ENCODE assay signal across 10 cellular contexts in genomic region chr20:37383229-37383989, GRCh38. TPM values are rescaled to one million over a fixed set of nuclear protein-coding genes. Genes with fewer than 3 reads are reported as not detected.
A peak's percentile ranks its signal among the peaks of the same experiment; 100 is the strongest.
DNase-seq lines count a peak whose midpoint lies in the region; ATAC-seq and TF ChIP-seq lines count a peak whose summit lies in the region.
"Had no signal": no experiment of that assay in that cellular context is flagged by ENCODE, and none has a peak within 500 bp of the region (broad histone marks: within the 10 kb centered on the region; RNA-seq: fewer than 3 reads in every experiment).

No MANE protein-coding gene starts in this region.

- intact Hi-C loops in activated naive CD4-positive, alpha-beta T cell treated with anti-CD3 and anti-CD28 coated beads for 36 hours (cut with micrococcal nuclease): no loop called here
- intact Hi-C loops in activated CD8-positive, alpha-beta T cell treated with anti-CD3 and anti-CD28 coated beads for 36 hours (cut with micrococcal nuclease): loop anchor here (5.0 to 10.0 kb wide), 3 partner anchors 116 to 191 kb away; no protein-coding TSS in a partner anchor

- peak; percentile 17 for ATAC-seq in activated CD8-positive, alpha-beta T cell treated with anti-CD3 and anti-CD28 coated beads for 36 hours
- ATAC-seq in HG02852 (IDR thresholded peaks at IDR 0.05; ENCODE audit: unreplicated experiment) (no peak), GM21619 (IDR thresholded peaks at IDR 0.05; ENCODE audit: unreplicated experiment) (no peak)

- CTCF ChIA-PET in activated naive CD4-positive, alpha-beta T cell treated with anti-CD3 and anti-CD28 coated beads for 36 hours (lab: Charles Lee): interaction anchor here (0.7 to 3.3 kb wide), 5 partner anchors 98 to 188 kb away, joined by 3 to 40 read pairs (median 4); no protein-coding TSS in a partner anchor
- CTCF ChIA-PET in activated CD8-positive, alpha-beta T cell treated with anti-CD3 and anti-CD28 coated beads for 36 hours (lab: Charles Lee): interaction anchor here (1.1 to 2.1 kb wide), 5 partner anchors 8 to 151 kb away, joined by 3 to 12 read pairs (median 7); no protein-coding TSS in a partner anchor

- H3K4me1 Mint-ChIP-seq in activated naive CD4-positive, alpha-beta T cell treated with anti-CD3 and anti-CD28 coated beads for 36 hours (ENCODE audit: low read depth): peaks cover 8% of the 10 kb centered on the region
- H3K4me1 Mint-ChIP-seq in activated CD8-positive, alpha-beta T cell treated with anti-CD3 and anti-CD28 coated beads for 36 hours (ENCODE audit: low read depth): peaks cover 12% of the 10 kb centered on the region
- peaks cover 25% of the 10 kb centered on the region for H3K4me1 Mint-ChIP-seq in type B pancreatic cell (ENCODE audit: unreplicated experiment)

- H3K4me3 Mint-ChIP-seq in activated naive CD4-positive, alpha-beta T cell treated with anti-CD3 and anti-CD28 coated beads for 36 hours: peak overlapping the region; percentile 21
- H3K4me3 Mint-ChIP-seq in activated CD8-positive, alpha-beta T cell treated with anti-CD3 and anti-CD28 coated beads for 36 hours: peak overlapping the region; percentile 31
- H3K4me3 Mint-ChIP-seq in type B pancreatic cell: peak overlapping the region; percentile 24

- DNase-seq in activated naive CD4-positive, alpha-beta T cell treated with anti-CD3 and anti-CD28 coated beads for 36 hours: no peak
- DNase-seq in activated naive CD4-positive, alpha-beta T cell treated with anti-CD3 and anti-CD28 coated beads, Interleukin-2, amount 50 U/mL, for 16 hours: no peak
- peak; percentile 66 for DNase-seq in activated CD8-positive, alpha-beta T cell treated with anti-CD3 and anti-CD28 coated beads for 36 hours
- DNase-seq in glomerular visceral epithelial cell (ENCODE audit: extremely low spot score) (peak; percentile 53), type B pancreatic cell (ENCODE audit: extremely low spot score, unreplicated experiment) (no peak), SIG-M5 treated with dmso at 0.1 percent for 504 hours (lab: John Stamatoyannopoulos, UW; ENCODE audit: unreplicated experiment) (no peak)
- DNase-seq: DMS79 treated with DMSO at 0.1 percent for 48 hours, NCI-H345 had no signal

- H3K27ac Mint-ChIP-seq in activated naive CD4-positive, alpha-beta T cell treated with anti-CD3 and anti-CD28 coated beads for 36 hours: no peak overlapping the region
- no peak overlapping the region for H3K27ac Mint-ChIP-seq in activated CD8-positive, alpha-beta T cell treated with anti-CD3 and anti-CD28 coated beads for 36 hours
- no peak overlapping the region for H3K27ac Mint-ChIP-seq in type B pancreatic cell

- no peaks in the 10 kb centered on the region for H3K9me3 Mint-ChIP-seq in activated naive CD4-positive, alpha-beta T cell treated with anti-CD3 and anti-CD28 coated beads for 36 hours
- no peaks in the 10 kb centered on the region for H3K9me3 Mint-ChIP-seq in activated CD8-positive, alpha-beta T cell treated with anti-CD3 and anti-CD28 coated beads for 36 hours
- no peaks in the 10 kb centered on the region for H3K9me3 Mint-ChIP-seq in type B pancreatic cell

- H3K27me3 Mint-ChIP-seq in activated naive CD4-positive, alpha-beta T cell treated with anti-CD3 and anti-CD28 coated beads for 36 hours (ENCODE audit: low read depth): peaks cover 4% of the 10 kb centered on the region
- peaks cover 5% of the 10 kb centered on the region for H3K27me3 Mint-ChIP-seq in activated CD8-positive, alpha-beta T cell treated with anti-CD3 and anti-CD28 coated beads for 36 hours
- no peaks in the 10 kb centered on the region for H3K27me3 Mint-ChIP-seq in type B pancreatic cell

- no peaks in the 10 kb centered on the region for H3K36me3 Mint-ChIP-seq in activated naive CD4-positive, alpha-beta T cell treated with anti-CD3 and anti-CD28 coated beads for 36 hours (ENCODE audit: low read depth)
- no peaks in the 10 kb centered on the region for H3K36me3 Mint-ChIP-seq in activated CD8-positive, alpha-beta T cell treated with anti-CD3 and anti-CD28 coated beads for 36 hours (ENCODE audit: low read depth)
- H3K36me3 Mint-ChIP-seq in type B pancreatic cell: peaks cover 12% of the 10 kb centered on the region

- TF ChIP-seq CTCF in activated CD8-positive, alpha-beta T cell treated with anti-CD3 and anti-CD28 coated beads for 36 hours (IDR thresholded peaks at IDR 0.05): no peak
- TF ChIP-seq CTCF in type B pancreatic cell (conservative IDR thresholded peaks at IDR 0.05): no peak

- POLR2A ChIA-PET in activated CD8-positive, alpha-beta T cell treated with anti-CD3 and anti-CD28 coated beads for 36 hours (lab: Charles Lee): no interaction called here

RNA-seq across cellular contexts. Expression of gene SRC, which starts 37.5 kb away (rescaled TPM):
- total RNA-seq in activated naive CD4-positive, alpha-beta T cell treated with anti-CD3 and anti-CD28 coated beads for 36 hours: 1 to 10 TPM; 2.0 to 2.8 TPM
- total RNA-seq in activated CD8-positive, alpha-beta T cell treated with anti-CD3 and anti-CD28 coated beads for 36 hours: 1 to 10 TPM in 1 of 2 experiments, under 1 TPM in 1; 0.88 to 2.4 TPM
- total RNA-seq in type B pancreatic cell (ENCODE audit: low replicate concordance): 56.0 and 70.3 TPM in 2 replicates

Comparison
In these comparisons a context has a peak if more than half of its experiments do, and no peak if none do; other contexts are left out.
1. DNase-seq: peak in activated CD8-positive, alpha-beta T cell treated with anti-CD3 and anti-CD28 coated beads for 36 hours (single experiment) and glomerular visceral epithelial cell (single experiment); none in activated naive CD4-positive, alpha-beta T cell treated with anti-CD3 and anti-CD28 coated beads for 36 hours (single experiment), activated naive CD4-positive, alpha-beta T cell treated with anti-CD3 and anti-CD28 coated beads, Interleukin-2, amount 50 U/mL, for 16 hours (single experiment), type B pancreatic cell (single experiment) and SIG-M5 treated with dmso at 0.1 percent for 504 hours (single experiment).
2. RNA of gene SRC, which starts 37.5 kb away (total RNA-seq): 56.0 to 70.3 TPM in type B pancreatic cell; 2.0 to 2.8 TPM in activated naive CD4-positive, alpha-beta T cell treated with anti-CD3 and anti-CD28 coated beads for 36 hours and 0.88 to 2.4 TPM in activated CD8-positive, alpha-beta T cell treated with anti-CD3 and anti-CD28 coated beads for 36 hours; every median in the first group is over 10 times any median in the second.
3. Peak in every context shown above with its lines, with median percentiles within 50 percentile points of each other: H3K4me3 Mint-ChIP-seq.